19 cellular contexts compared by ENCODE assay signal in the genomic region with DNA sequence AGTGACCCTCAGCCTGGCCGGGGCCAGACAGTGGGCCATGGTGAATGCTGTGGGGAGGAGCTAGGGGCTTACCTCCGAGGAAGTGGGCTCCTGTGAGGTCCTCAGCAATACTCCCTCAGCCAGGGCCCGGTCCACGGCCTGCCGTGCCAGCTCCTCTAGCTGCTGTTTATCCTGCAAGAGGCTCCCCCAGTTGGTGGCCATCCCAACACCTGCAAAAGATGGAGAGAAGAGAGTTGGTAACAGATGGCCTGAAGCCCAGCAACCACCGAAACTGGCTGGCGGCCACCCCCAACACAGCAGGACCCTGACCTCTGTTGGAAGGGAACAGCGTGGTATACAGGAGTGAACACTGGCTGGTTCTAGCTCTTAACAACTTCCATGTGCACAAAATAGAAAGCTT. TPM values are rescaled to one million over a fixed set of nuclear protein-coding genes. Genes with fewer than 3 reads are reported as not detected.
DNase-seq lines count a peak whose midpoint lies in the region; ATAC-seq, FAIRE-seq and TF ChIP-seq lines count a peak whose summit lies in the region.
"Had no signal": no experiment of that assay in that cellular context is flagged by ENCODE, and none has a peak within 500 bp of the region (broad histone marks: within the 10 kb centered on the region; RNA-seq: fewer than 3 reads in every experiment).

No MANE protein-coding gene starts in this region.

- no peak overlapping the region for H3K27ac ChIP-seq in DOHH2 (ENCODE audit: low read depth, low read length)
- H3K27ac ChIP-seq in HepG2 (ENCODE audit: extremely low read length, insufficient read depth, low read length): no peak overlapping the region
- H3K27ac ChIP-seq in Peyer's patch: peak overlapping the region in 1 of 4 donors; percentile 62
- H3K27ac ChIP-seq: cardiac muscle cell, VCaP had no signal

- H4K20me1 ChIP-seq in DOHH2 (ENCODE audit: control insufficient read depth, insufficient read depth, low read depth, low read length): no peaks in the 10 kb centered on the region
- H4K20me1 ChIP-seq in HepG2 (ENCODE audit: insufficient read depth, low read length): no peaks in the 10 kb centered on the region

- in situ Hi-C loops in astrocyte of the spinal cord (cut with HindIII; ENCODE audit: low sequenced_read_pairs) (no loop called here), HepG2 (cut with HindIII; ENCODE audit: extremely low pct_ligation_motif_present, low pct_unique_long_range_greater_than_20kb) (no loop called here)

- CTCF ChIA-PET in HepG2 (lab: Yijun Ruan, JAX; ENCODE audit: low intra/inter-chr PET ratio, low total read pairs): no interaction called here

- no peak for TF ChIP-seq EP300 in HepG2 (IDR thresholded peaks at IDR 0.05; ENCODE audit: low read depth in 2 of 2, low read length in 2 of 2)
- TF ChIP-seq EP300 in HepG2 (CRISPR knock-in tag; IDR thresholded peaks at IDR 0.05; ENCODE audit: borderline replicate concordance): no peak

- 98% methylated on average over 5 of the region's 8 CpGs for WGBS in HepG2 (ENCODE audit: low lambda C conversion rate)

- H3K4me3 ChIP-seq in DOHH2 (ENCODE audit: low read length) (peak overlapping the region; percentile 17), astrocyte of the spinal cord (ENCODE audit: low read depth, low read length) (no peak overlapping the region), HepG2 (replicated peaks in 1 of 3; ENCODE audit: insufficient read depth in 1 of 3, low read depth in 2 of 3, low read length in 3 of 3) (no peak overlapping the region), Peyer's patch (no peak overlapping the region), foreskin fibroblast (ENCODE audit: low read depth in 1 of 2, low read length in 2 of 2) (no peak overlapping the region)
- H3K4me3 ChIP-seq: cardiac muscle cell had no signal

- H3K4me1 ChIP-seq in DOHH2 (ENCODE audit: control insufficient read depth, low read length): peaks cover 31% of the 10 kb centered on the region
- peaks cover 44% of the 10 kb centered on the region for H3K4me1 ChIP-seq in HepG2 (ENCODE audit: insufficient read depth, low read length)
- peaks cover 0 to 27% (median 3%) of the 10 kb centered on the region in 4 donors for H3K4me1 ChIP-seq in Peyer's patch

- no TSS peak for BruUV-seq in HepG2 (replicated peaks; lab: Mats Ljungman, UMichigan)

- H3K4me2 ChIP-seq in DOHH2 (ENCODE audit: low read length) (peak overlapping the region; percentile 63), HepG2 (ENCODE audit: low read depth, low read length) (no peak overlapping the region)

- H3K27me3 ChIP-seq in DOHH2 (ENCODE audit: control insufficient read depth, low read length): no peaks in the 10 kb centered on the region
- no peaks in the 10 kb centered on the region; a peak in 1 of 5 replicates for H3K27me3 ChIP-seq in HepG2 (ENCODE audit: control insufficient read depth in 1 of 2, insufficient read depth in 2 of 2, low read length in 2 of 2)
- H3K27me3 ChIP-seq in Peyer's patch: no peaks in the 10 kb centered on the region
- H3K27me3 ChIP-seq: cardiac muscle cell had no signal

- H3K79me2 ChIP-seq in DOHH2 (ENCODE audit: control insufficient read depth, low read length): peaks cover 10% of the 10 kb centered on the region
- peaks cover 6% of the 10 kb centered on the region for H3K79me2 ChIP-seq in HepG2 (ENCODE audit: insufficient read depth, low read length)

- TF ChIP-seq RAD21 in HepG2 (CRISPR knock-in tag; IDR thresholded peaks at IDR 0.05): no peak

- H3K9ac ChIP-seq in HepG2 (ENCODE audit: insufficient read depth, low read depth, low read length): no peak overlapping the region

- H3K9me2 ChIP-seq in DOHH2 (replicated peaks; ENCODE audit: control insufficient read depth, low read length): no peaks in the 10 kb centered on the region

- DNase-seq in NCI-H2227 (lab: John Stamatoyannopoulos, UW; ENCODE audit: unreplicated experiment) (peak; percentile 58), astrocyte of the spinal cord (ENCODE audit: low read depth, low spot score) (peak; percentile 62), HepG2 (ENCODE audit: low spot score) (no peak), HT-29 (ENCODE audit: low spot score) (no peak), Peyer's patch (no peak), DMS53 (lab: John Stamatoyannopoulos, UW) (no peak), foreskin fibroblast (no peak)
- DNase-seq: activated CD8-positive, alpha-beta T cell treated with anti-CD3 and anti-CD28 coated beads for 36 hours; activated naive CD8-positive, alpha-beta T cell treated with anti-CD3 and anti-CD28 coated beads, Interleukin-2, amount 10 ng/mL, durations not matched to agents 7 days and 5 days; activated T-cell treated with anti-CD3 and anti-CD28 coated beads, Interleukin-2, amount 50 U/mL, for 48 hours; CD4-positive, alpha-beta memory T cell; effector CD4-positive, alpha-beta T cell; hippocampal formation; midbrain; NCI-H1694 had no signal

- POLR2A ChIA-PET in HepG2 (lab: Yijun Ruan, JAX): no interaction called here

- intact Hi-C loops in HepG2 (cut with micrococcal nuclease; ENCODE audit: unreplicated experiment): no loop called here

- H3F3A ChIP-seq in DOHH2 (ENCODE audit: control insufficient read depth, insufficient read depth): no peaks in the 10 kb centered on the region

- no peaks in the 10 kb centered on the region for H3K9me3 ChIP-seq in DOHH2 (ENCODE audit: control insufficient read depth, insufficient read depth, low read length)
- H3K9me3 ChIP-seq in HepG2 (ENCODE audit: low read length): no peaks in the 10 kb centered on the region
- no peaks in the 10 kb centered on the region for H3K9me3 ChIP-seq in Peyer's patch

- FAIRE-seq in HepG2 (lab: Jason Lieb, UNC): no peak

- H2AFZ ChIP-seq in HepG2 (ENCODE audit: low read length): no peak overlapping the region

- no peak for TF ChIP-seq CTCF in DOHH2 (IDR thresholded peaks at IDR 0.05; ENCODE audit: low read depth, low read length, poor library complexity, severe bottlenecking)
- TF ChIP-seq CTCF in astrocyte of the spinal cord (IDR thresholded peaks at IDR 0.05; ENCODE audit: low read depth, low read length): no peak
- no peak for TF ChIP-seq CTCF in HepG2 (CRISPR knock-in tag; IDR thresholded peaks at IDR 0.05)
- no peak for TF ChIP-seq CTCF in Peyer's patch (IDR thresholded peaks at IDR 0.05)
- no peak for TF ChIP-seq CTCF in foreskin fibroblast (IDR thresholded peaks at IDR 0.05; ENCODE audit: low read depth, low read length)

- TF ChIP-seq POLR2A in HepG2 (IDR thresholded peaks at IDR 0.05; ENCODE audit: insufficient read depth in 1 of 2, low read depth in 2 of 2, low read length in 2 of 2) (no peak), Peyer's patch (IDR thresholded peaks at IDR 0.05) (no peak)

- no peak for ATAC-seq in HepG2
- ATAC-seq: activated CD8-positive, alpha-beta T cell treated with anti-CD3 and anti-CD28 coated beads for 36 hours had no signal

- H3K36me3 ChIP-seq in DOHH2 (ENCODE audit: control insufficient read depth, low read length) (peaks cover 26% of the 10 kb centered on the region), HepG2 (replicated peaks in 1 of 2; ENCODE audit: control insufficient read depth in 1 of 2, insufficient read depth in 2 of 2, low read length in 2 of 2) (peaks cover 0 to 14% of the 10 kb centered on the region in 2 experiments; a peak in 4 of 5 replicates), Peyer's patch (no peaks in the 10 kb centered on the region)
- H3K36me3 ChIP-seq: cardiac muscle cell had no signal

RNA-seq across cellular contexts. Expression of gene GSS, which starts 4.0 kb away (rescaled TPM):
- total RNA-seq in HepG2 (2016; rRNA removed; fragmentation: Illumina TruSeq; extraction: Trizol) (102 and 107 TPM in 2 replicates), Peyer's patch (10 to 100 TPM; 58.0 to 95.6 (median 84.6) TPM)
- total RNA-seq in HepG2 (2016; cell fraction: cytosol; rRNA removed; fragmentation: Illumina TruSeq; extraction: Trizol; ENCODE audit: low read depth): 24.0 and 24.9 TPM in 2 replicates
- 101 and 108 TPM in 2 replicates for total RNA-seq in HepG2 (2016; cell fraction: insoluble cytoplasmic fraction; rRNA removed; fragmentation: Illumina TruSeq; extraction: Trizol)
- 34.7 and 36.9 TPM in 2 replicates for total RNA-seq in HepG2 (2016; cell fraction: membrane; rRNA removed; fragmentation: Illumina TruSeq; extraction: Trizol)
- 65.3 and 66.8 TPM in 2 replicates for total RNA-seq in HepG2 (2016; cell fraction: nucleus; rRNA removed; fragmentation: Illumina TruSeq; extraction: Trizol)
- polyA plus RNA-seq in HepG2 (2011; rRNA removed): 74.1 and 80.1 TPM in 2 replicates
- 61.4 and 72.0 TPM in 2 replicates for polyA plus RNA-seq in HepG2 (2011; cell fraction: cytosol; rRNA removed)
- 134 and 148 TPM in 2 replicates for polyA plus RNA-seq in HepG2 (2011; cell fraction: nucleus; rRNA removed)
- polyA plus RNA-seq in HepG2 (2012): 34.1 and 41.6 TPM in 2 replicates
- polyA plus RNA-seq in HepG2 (2016; cell fraction: cytosol; fragmentation: Illumina TruSeq; extraction: Trizol; ENCODE audit: low read depth): 19.2 and 19.4 TPM in 2 replicates
- 102 and 104 TPM in 2 replicates for polyA plus RNA-seq in HepG2 (2016; cell fraction: insoluble cytoplasmic fraction; fragmentation: Illumina TruSeq; extraction: Trizol; ENCODE audit: low read depth)
- polyA plus RNA-seq in HepG2 (2016; cell fraction: membrane; fragmentation: Illumina TruSeq; extraction: Trizol; ENCODE audit: low read depth): 24.4 and 27.0 TPM in 2 replicates
- 106 and 116 TPM in 2 replicates for polyA plus RNA-seq in HepG2 (2016; cell fraction: nucleus; fragmentation: Illumina TruSeq; extraction: Trizol; ENCODE audit: insufficient read depth, low read depth)
- polyA minus RNA-seq in HepG2 (2011; rRNA and poly(A)+ RNA removed; ENCODE audit: low replicate concordance): 86.0 and 125 TPM in 2 replicates
- 23.0 and 28.1 TPM in 2 replicates for polyA minus RNA-seq in HepG2 (2011; cell fraction: cytosol; rRNA and poly(A)+ RNA removed)
- polyA minus RNA-seq in HepG2 (2011; cell fraction: nucleus; rRNA and poly(A)+ RNA removed): 65.4 and 67.3 TPM in 2 replicates
- 80.8 and 88.6 TPM in 2 replicates for total RNA-seq in HT-29 (2014; rRNA removed; shearing (Covaris generic))

RNA-seq across cellular contexts. Expression of gene MYH7B, which starts 4.0 kb away (rescaled TPM):
- total RNA-seq in HepG2 (2016; rRNA removed; fragmentation: Illumina TruSeq; extraction: Trizol) (0.18 and 0.20 TPM in 2 replicates), Peyer's patch (1 to 10 TPM in 3 of 4 donors, under 1 TPM in 1; 0.40 to 2.0 (median 1.4) TPM)
- 0.20 TPM in 1 of 2 replicates, not detected in the other for total RNA-seq in HepG2 (2016; cell fraction: cytosol; rRNA removed; fragmentation: Illumina TruSeq; extraction: Trizol; ENCODE audit: low read depth)
- 0.19 TPM in 1 of 2 replicates, not detected in the other for total RNA-seq in HepG2 (2016; cell fraction: insoluble cytoplasmic fraction; rRNA removed; fragmentation: Illumina TruSeq; extraction: Trizol)
- 0.14 and 0.25 TPM in 2 replicates for total RNA-seq in HepG2 (2016; cell fraction: membrane; rRNA removed; fragmentation: Illumina TruSeq; extraction: Trizol)
- total RNA-seq in HepG2 (2016; cell fraction: nucleus; rRNA removed; fragmentation: Illumina TruSeq; extraction: Trizol): 0.50 and 0.93 TPM in 2 replicates
- 0.05 and 0.17 TPM in 2 replicates for polyA plus RNA-seq in HepG2 (2011; rRNA removed)
- polyA plus RNA-seq in HepG2 (2011; cell fraction: cytosol; rRNA removed): 0.03 and 0.04 TPM in 2 replicates
- 0.80 and 0.90 TPM in 2 replicates for polyA plus RNA-seq in HepG2 (2011; cell fraction: nucleus; rRNA removed)
- polyA plus RNA-seq in HepG2 (2012): 0.51 and 0.55 TPM in 2 replicates
- 0.02 and 0.24 TPM in 2 replicates for polyA plus RNA-seq in HepG2 (2016; cell fraction: cytosol; fragmentation: Illumina TruSeq; extraction: Trizol; ENCODE audit: low read depth)
- 0.23 and 0.37 TPM in 2 replicates for polyA plus RNA-seq in HepG2 (2016; cell fraction: insoluble cytoplasmic fraction; fragmentation: Illumina TruSeq; extraction: Trizol; ENCODE audit: low read depth)
- polyA plus RNA-seq in HepG2 (2016; cell fraction: membrane; fragmentation: Illumina TruSeq; extraction: Trizol; ENCODE audit: low read depth): 0.21 and 0.32 TPM in 2 replicates
- polyA plus RNA-seq in HepG2 (2016; cell fraction: nucleus; fragmentation: Illumina TruSeq; extraction: Trizol; ENCODE audit: insufficient read depth, low read depth): 0.96 and 2.1 TPM in 2 replicates
- polyA minus RNA-seq in HepG2 (2011; rRNA and poly(A)+ RNA removed; ENCODE audit: low replicate concordance): 0.09 TPM in 1 of 2 replicates, not detected in the other
- not detected in 2 replicates for polyA minus RNA-seq in HepG2 (2011; cell fraction: cytosol; rRNA and poly(A)+ RNA removed)
- 0.13 and 0.50 TPM in 2 replicates for polyA minus RNA-seq in HepG2 (2011; cell fraction: nucleus; rRNA and poly(A)+ RNA removed)
- 0.08 and 0.15 TPM in 2 replicates for total RNA-seq in HT-29 (2014; rRNA removed; shearing (Covaris generic))
- total RNA-seq: Daoy had no signal

Comparison
In these comparisons a context has a peak if more than half of its experiments do, and no peak if none do; other contexts are left out.
1. DNase-seq: peak in NCI-H2227 (single experiment) and astrocyte of the spinal cord (single experiment); none in HepG2 (single experiment), HT-29 (single experiment), Peyer's patch (0 of 3), DMS53 (single experiment) and foreskin fibroblast (0 of 2).